34 cellular contexts compared by ENCODE assay signal in genomic region chr11:33989461-33989860, GRCh38.
"Had no signal": no experiment of that assay in that cellular context is flagged by ENCODE, and none has a peak within 500 bp of the region (broad histone marks: within the 10 kb centered on the region; RNA-seq: fewer than 3 reads in every experiment).

No MANE protein-coding gene starts in this region.

- H3K27me3 ChIP-seq: adrenal gland, body of pancreas, esophagus squamous epithelium had no signal

- ATAC-seq: activated CD4-positive, alpha-beta T cell treated with anti-CD3 and anti-CD28 coated beads for 36 hours; activated CD8-positive, alpha-beta memory T cell treated with anti-CD3 and anti-CD28 coated beads, Interleukin-2, amount 10 ng/mL, durations not matched to agents 7 days and 5 days; activated CD8-positive, alpha-beta T cell treated with anti-CD3 and anti-CD28 coated beads, Interleukin-2, amount 10 ng/mL, durations not matched to agents 7 days and 5 days; activated naive CD8-positive, alpha-beta T cell treated with anti-CD3 and anti-CD28 coated beads, Interleukin-2, amount 50 U/mL, for 24 hours; body of pancreas; effector memory CD8-positive, alpha-beta T cell; gastroesophageal sphincter; T-helper 17 cell had no signal

- H3K27ac Mint-ChIP-seq: activated CD4-positive, alpha-beta memory T cell treated with anti-CD3 and anti-CD28 coated beads for 36 hours; activated CD4-positive, alpha-beta T cell treated with anti-CD3 and anti-CD28 coated beads for 36 hours; activated CD4-positive, alpha-beta T cell treated with anti-CD3 and anti-CD28 coated beads, Interleukin-2, amount 10 ng/mL, durations not matched to agents 24 days and 14 days; activated CD8-positive, alpha-beta memory T cell treated with anti-CD3 and anti-CD28 coated beads, Interleukin-2, amount 10 ng/mL, durations not matched to agents 7 days and 5 days; activated CD8-positive, alpha-beta T cell treated with anti-CD3 and anti-CD28 coated beads, Interleukin-2, amount 10 ng/mL, durations not matched to agents 7 days and 5 days; activated naive CD4-positive, alpha-beta T cell treated with anti-CD3 and anti-CD28 coated beads for 36 hours; activated naive CD4-positive, alpha-beta T cell treated with anti-CD3 and anti-CD28 coated beads, Interleukin-2, amount 50 U/mL, for 24 hours; activated naive CD8-positive, alpha-beta T cell treated with anti-CD3 and anti-CD28 coated beads for 36 hours; activated naive CD8-positive, alpha-beta T cell treated with anti-CD3 and anti-CD28 coated beads, Interleukin-2, amount 50 U/mL, for 24 hours; activated T-helper 1 cell treated with anti-CD3 and anti-CD28 coated beads, Interleukin-12 subunit alpha, Interleukin-12 subunit beta, Interleukin-2, Interleukin-4 antibody, amounts not matched to agents 30 ng/mL and 10 ng/mL and 1 ng/mL, durations not matched to agents 14 hours and 24 hours and 36 hours; activated T-helper 2 cell treated with anti-CD3 and anti-CD28 coated beads, Interferon-gamma antibody, Interleukin-2, Interleukin-4, amounts not matched to agents 10 μg/mL and 5 μg/mL and 100 μg/mL, durations not matched to agents 14 hours and 24 hours and 36 hours; effector memory CD8-positive, alpha-beta T cell; T-helper 17 cell; T-helper 2 cell treated with Interferon-gamma antibody and Interleukin-4, amounts not matched to agents 5 μg/mL and 100 μg/mL, for 36 hours had no signal

- H3K36me3 ChIP-seq: adrenal gland, esophagus squamous epithelium, gastroesophageal sphincter, WERI-Rb-1 had no signal

- H3K4me3 ChIP-seq: adrenal gland, body of pancreas, esophagus squamous epithelium, gastroesophageal sphincter had no signal

- H3K9me3 ChIP-seq: adrenal gland, body of pancreas, esophagus squamous epithelium, gastroesophageal sphincter had no signal

- H3K27ac ChIP-seq: adrenal gland, body of pancreas, epithelial cell of prostate, esophagus squamous epithelium, gastroesophageal sphincter, WERI-Rb-1 had no signal

- H3K4me3 Mint-ChIP-seq: activated CD4-positive, alpha-beta memory T cell treated with anti-CD3 and anti-CD28 coated beads for 36 hours; activated CD4-positive, alpha-beta T cell treated with anti-CD3 and anti-CD28 coated beads for 36 hours; activated CD4-positive, alpha-beta T cell treated with anti-CD3 and anti-CD28 coated beads, Interleukin-2, amount 10 ng/mL, durations not matched to agents 24 days and 14 days; activated CD8-positive, alpha-beta memory T cell treated with anti-CD3 and anti-CD28 coated beads, Interleukin-2, amount 10 ng/mL, durations not matched to agents 7 days and 5 days; activated CD8-positive, alpha-beta T cell treated with anti-CD3 and anti-CD28 coated beads, Interleukin-2, amount 10 ng/mL, durations not matched to agents 7 days and 5 days; activated naive CD4-positive, alpha-beta T cell treated with anti-CD3 and anti-CD28 coated beads for 36 hours; activated naive CD4-positive, alpha-beta T cell treated with anti-CD3 and anti-CD28 coated beads, Interleukin-2, amount 50 U/mL, for 24 hours; activated naive CD8-positive, alpha-beta T cell treated with anti-CD3 and anti-CD28 coated beads for 36 hours; activated naive CD8-positive, alpha-beta T cell treated with anti-CD3 and anti-CD28 coated beads, Interleukin-2, amount 50 U/mL, for 24 hours; activated T-helper 1 cell treated with anti-CD3 and anti-CD28 coated beads, Interleukin-12 subunit alpha, Interleukin-12 subunit beta, Interleukin-2, Interleukin-4 antibody, amounts not matched to agents 30 ng/mL and 10 ng/mL and 1 ng/mL, durations not matched to agents 14 hours and 24 hours and 36 hours; effector memory CD8-positive, alpha-beta T cell; T-helper 17 cell; T-helper 2 cell treated with Interferon-gamma antibody and Interleukin-4, amounts not matched to agents 5 μg/mL and 100 μg/mL, for 36 hours had no signal

- H3K27me3 Mint-ChIP-seq: activated naive CD8-positive, alpha-beta T cell treated with anti-CD3 and anti-CD28 coated beads for 36 hours; effector memory CD8-positive, alpha-beta T cell had no signal

- H3K36me3 Mint-ChIP-seq: activated CD4-positive, alpha-beta memory T cell treated with anti-CD3 and anti-CD28 coated beads for 36 hours; activated CD8-positive, alpha-beta memory T cell treated with anti-CD3 and anti-CD28 coated beads, Interleukin-2, amount 10 ng/mL, durations not matched to agents 7 days and 5 days; activated naive CD4-positive, alpha-beta T cell treated with anti-CD3 and anti-CD28 coated beads, Interleukin-2, amount 50 U/mL, for 24 hours; activated naive CD8-positive, alpha-beta T cell treated with anti-CD3 and anti-CD28 coated beads for 36 hours had no signal

- DNase-seq: activated CD4-positive, alpha-beta memory T cell treated with anti-CD3 and anti-CD28 coated beads for 36 hours; activated CD4-positive, alpha-beta T cell treated with anti-CD3 and anti-CD28 coated beads for 36 hours; activated CD4-positive, alpha-beta T cell treated with anti-CD3 and anti-CD28 coated beads, Interleukin-2, amount 10 ng/mL, durations not matched to agents 24 days and 14 days; activated CD4-positive, CD25-positive, alpha-beta regulatory T cell; activated CD4-positive, CD25-positive, alpha-beta regulatory T cell treated with anti-CD3 and anti-CD28 coated beads, Interleukin-2, amount 50 U/mL, for 72 hours; activated CD8-positive, alpha-beta memory T cell treated with anti-CD3 and anti-CD28 coated beads, Interleukin-2, amount 10 ng/mL, durations not matched to agents 7 days and 5 days; activated CD8-positive, alpha-beta memory T cell treated with anti-CD3 and anti-CD28 coated beads, Interleukin-2, amount 50 U/mL, for 4 hours; activated CD8-positive, alpha-beta T cell treated with anti-CD3 and anti-CD28 coated beads, Interleukin-2, amount 10 ng/mL, durations not matched to agents 7 days and 5 days; activated effector memory CD4-positive, alpha-beta T cell treated with anti-CD3 and anti-CD28 coated beads, Interleukin-2, amount 50 U/mL, for 16 hours; activated naive CD4-positive, alpha-beta T cell treated with anti-CD3 and anti-CD28 coated beads for 36 hours; activated naive CD8-positive, alpha-beta T cell treated with anti-CD3 and anti-CD28 coated beads for 36 hours; activated naive CD8-positive, alpha-beta T cell treated with anti-CD3 and anti-CD28 coated beads, Interleukin-2, amount 50 U/mL, for 24 hours; activated T-cell treated with anti-CD3 and anti-CD28 coated beads, Interleukin-2, amount 50 U/mL, for 1 hour; activated T-cell treated with anti-CD3 and anti-CD28 coated beads, Interleukin-2, amount 50 U/mL, for 48 hours; adrenal gland; amygdala; aorta; body of pancreas; cortex of kidney; dermis blood vessel endothelial cell; effector CD4-positive, alpha-beta T cell; effector memory CD8-positive, alpha-beta T cell; esophagus squamous epithelium; foreskin melanocyte; T-helper 1 cell; T-helper 17 cell; T1000; WERI-Rb-1 had no signal

- H3K9me3 Mint-ChIP-seq: activated CD4-positive, alpha-beta memory T cell treated with anti-CD3 and anti-CD28 coated beads for 36 hours; activated CD4-positive, alpha-beta T cell treated with anti-CD3 and anti-CD28 coated beads, Interleukin-2, amount 10 ng/mL, durations not matched to agents 24 days and 14 days; activated naive CD4-positive, alpha-beta T cell treated with anti-CD3 and anti-CD28 coated beads for 36 hours; activated naive CD4-positive, alpha-beta T cell treated with anti-CD3 and anti-CD28 coated beads, Interleukin-2, amount 50 U/mL, for 24 hours; activated naive CD8-positive, alpha-beta T cell treated with anti-CD3 and anti-CD28 coated beads for 36 hours; activated naive CD8-positive, alpha-beta T cell treated with anti-CD3 and anti-CD28 coated beads, Interleukin-2, amount 50 U/mL, for 24 hours; activated T-helper 1 cell treated with anti-CD3 and anti-CD28 coated beads, Interleukin-12 subunit alpha, Interleukin-12 subunit beta, Interleukin-2, Interleukin-4 antibody, amounts not matched to agents 30 ng/mL and 10 ng/mL and 1 ng/mL, durations not matched to agents 14 hours and 24 hours and 36 hours; activated T-helper 2 cell treated with anti-CD3 and anti-CD28 coated beads, Interferon-gamma antibody, Interleukin-2, Interleukin-4, amounts not matched to agents 10 μg/mL and 5 μg/mL and 100 μg/mL, durations not matched to agents 14 hours and 24 hours and 36 hours; effector memory CD8-positive, alpha-beta T cell; T-helper 2 cell treated with Interferon-gamma antibody and Interleukin-4, amounts not matched to agents 5 μg/mL and 100 μg/mL, for 36 hours had no signal

- H3K4me1 ChIP-seq: adrenal gland, body of pancreas, esophagus squamous epithelium, gastroesophageal sphincter had no signal
